1 cellular context compared by ENCODE assay signal in genomic region chr12:26795899-26796298, GRCh38.
TF ChIP-seq lines count a peak whose summit lies in the region.

No MANE protein-coding gene starts in this region.

TF ChIP-seq in HepG2, 621 proteins besides CTCF, POLR2A, EP300 and RAD21:
- TF ChIP-seq HNF1B (CRISPR knock-in tag; IDR thresholded peaks at IDR 0.05) (no peak), CEBPB (IDR thresholded peaks at IDR 0.05; ENCODE audit: borderline replicate concordance, low read depth, low read length) (0 out of 2 replicates have a peak, but pooled peaks have one; percentile 5)
TF ChIP-seq in HepG2: peak in this region for 1.
